ENCODE assay signal across 1 cellular context in genomic region chr20:41339957-41340326, GRCh38.
A peak's percentile ranks its signal among the peaks of the same experiment; 100 is the strongest.
TF ChIP-seq lines count a peak whose summit lies in the region.

No MANE protein-coding gene starts in this region.

TF ChIP-seq in HepG2, 621 proteins besides CTCF, POLR2A, EP300 and RAD21 (continued from another document):
- TF ChIP-seq ZBTB4 (CRISPR knock-in tag; IDR thresholded peaks at IDR 0.05; ENCODE audit: borderline replicate concordance) (peak; percentile 93), ZNF839 (CRISPR knock-in tag; IDR thresholded peaks at IDR 0.05; ENCODE audit: borderline replicate concordance) (peak; percentile 91; the same call in 1 of the 2 replicates), THYN1 (CRISPR knock-in tag; IDR thresholded peaks at IDR 0.05; ENCODE audit: borderline replicate concordance, low read depth) (no peak), RNF219 (CRISPR knock-in tag; IDR thresholded peaks at IDR 0.05) (0 out of 2 replicates have a peak, but pooled peaks have one; percentile 78), REL (CRISPR knock-in tag; conservative IDR thresholded peaks at IDR 0.05) (no peak), ZNF282 (IDR thresholded peaks at IDR 0.05; ENCODE audit: partially characterized antibody) (no peak), LBX2 (CRISPR knock-in tag; IDR thresholded peaks at IDR 0.05; ENCODE audit: borderline replicate concordance) (peak; percentile 28; the same call in 1 of the 2 replicates), ARNT2 (CRISPR knock-in tag; IDR thresholded peaks at IDR 0.05; ENCODE audit: low read depth) (peak; percentile 4; the same call in 1 of the 2 replicates), MTERF4 (CRISPR knock-in tag; IDR thresholded peaks at IDR 0.05) (peak; percentile 85; the same call in 1 of the 2 replicates), SMC3 (IDR thresholded peaks at IDR 0.05; ENCODE audit: low read length) (peak; percentile 75), GZF1 (CRISPR knock-in tag; IDR thresholded peaks at IDR 0.05) (no peak), ZNF556 (CRISPR knock-in tag; IDR thresholded peaks at IDR 0.05; ENCODE audit: borderline replicate concordance) (peak; percentile 70), ATF6 (CRISPR knock-in tag; conservative IDR thresholded peaks at IDR 0.05) (0 out of 2 replicates have a peak, but pooled peaks have one; percentile 70), KDM1A (CRISPR knock-in tag; IDR thresholded peaks at IDR 0.05) (peak; percentile 91), ZNF709 (CRISPR knock-in tag; IDR thresholded peaks at IDR 0.05) (0 out of 2 replicates have a peak, but pooled peaks have one; percentile 72), ZHX2 (IDR thresholded peaks at IDR 0.05; ENCODE audit: low read depth) (0 out of 2 replicates have a peak, but pooled peaks have one; percentile 42), ZHX2 (CRISPR knock-in tag; IDR thresholded peaks at IDR 0.05; ENCODE audit: borderline replicate concordance) (no peak), SP1 (IDR thresholded peaks at IDR 0.05) (no peak), SP1 (CRISPR knock-in tag; IDR thresholded peaks at IDR 0.05) (peak; percentile 53), ARNTL (CRISPR knock-in tag; IDR thresholded peaks at IDR 0.05) (peak; percentile 29; the same call in 1 of the 2 replicates), ETV5 (CRISPR knock-in tag; IDR thresholded peaks at IDR 0.05; ENCODE audit: borderline replicate concordance) (peak; percentile 17; the same call in 1 of the 2 replicates), ZNF234 (CRISPR knock-in tag; conservative IDR thresholded peaks at IDR 0.05) (peak; percentile 83; the same call in 1 of the 2 replicates), HOMEZ (CRISPR knock-in tag; IDR thresholded peaks at IDR 0.05; ENCODE audit: low read depth) (0 out of 2 replicates have a peak, but pooled peaks have one; percentile 41), FIP1L1 (IDR thresholded peaks at IDR 0.05; ENCODE audit: borderline replicate concordance, insufficient read depth, low read depth, low read length) (0 out of 2 replicates have a peak, but pooled peaks have one; percentile 64), MED1 (CRISPR knock-in tag; IDR thresholded peaks at IDR 0.05) (peak; percentile 64; the same call in 1 of the 2 replicates), MEIS2 (CRISPR knock-in tag; IDR thresholded peaks at IDR 0.05) (peak; percentile 59; the same call in 1 of the 2 replicates), ZNF746 (CRISPR knock-in tag; IDR thresholded peaks at IDR 0.05) (peak; percentile 77; the same call in 1 of the 2 replicates)
